In the genomic region with DNA sequence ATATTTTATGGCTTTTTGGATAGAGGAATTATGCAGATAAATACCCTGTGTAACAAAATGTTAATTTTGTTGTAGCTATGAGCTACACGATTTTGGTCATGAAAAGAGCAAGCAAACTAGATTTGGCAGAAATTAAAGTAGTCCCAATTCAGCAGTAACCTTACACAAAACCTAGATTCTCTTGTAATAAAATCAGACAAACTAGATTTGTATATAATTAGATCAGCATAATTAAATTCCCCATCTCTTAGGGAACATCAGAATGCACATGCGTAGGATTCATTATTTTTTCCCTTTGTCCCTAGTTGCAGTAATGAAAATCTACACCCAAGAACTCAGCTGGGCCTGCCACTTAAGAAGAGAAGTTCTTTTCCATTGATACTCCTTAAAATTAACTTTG, we compare ENCODE assay signal across 30 cellular contexts.
"Had no signal": no experiment of that assay in that cellular context is flagged by ENCODE, and none has a peak within 500 bp of the region (broad histone marks: within the 10 kb centered on the region; RNA-seq: fewer than 3 reads in every experiment).

No MANE protein-coding gene starts in this region.

- H3K9me3 ChIP-seq: adrenal gland, body of pancreas, breast epithelium had no signal

- H3K4me1 ChIP-seq: adrenal gland, ascending aorta, body of pancreas, breast epithelium had no signal

- H3K4me3 ChIP-seq: adrenal gland, ascending aorta, body of pancreas, breast epithelium, cardiac muscle cell had no signal

- H3K27ac ChIP-seq: adrenal gland, ascending aorta, body of pancreas, brain microvascular endothelial cell, breast epithelium, cardiac muscle cell had no signal

- ATAC-seq: activated naive CD4-positive, alpha-beta T cell treated with anti-CD3 and anti-CD28 coated beads, Interleukin-2, amount 50 U/mL, for 72 hours; activated naive CD8-positive, alpha-beta T cell treated with anti-CD3 and anti-CD28 coated beads, Interleukin-2, amount 50 U/mL, for 24 hours; activated T-cell treated with anti-CD3 and anti-CD28 coated beads, Interleukin-2, amount 50 U/mL, for 4 hours; activated T-cell treated with anti-CD3 and anti-CD28 coated beads, Interleukin-2, amount 50 U/mL, for 72 hours; activated T-helper 17 cell treated with anti-CD3 and anti-CD28 coated beads, Interleukin-2, amount 50 U/mL, for 72 hours; body of pancreas had no signal

- H3K36me3 ChIP-seq: adrenal gland, ascending aorta, brain microvascular endothelial cell, breast epithelium, cardiac muscle cell had no signal

- H3K27me3 ChIP-seq: adrenal gland, ascending aorta, body of pancreas, brain microvascular endothelial cell, breast epithelium, cardiac muscle cell had no signal

- DNase-seq: activated effector memory CD4-positive, alpha-beta T cell treated with anti-CD3 and anti-CD28 coated beads, Interleukin-2, amount 50 U/mL, for 16 hours; activated effector memory CD4-positive, alpha-beta T cell treated with Interleukin-2 at 50 U/mL for 16 hours; activated gamma-delta T cell; activated gamma-delta T cell treated with Interleukin-2 at 50 U/mL for 16 hours; activated naive CD4-positive, alpha-beta T cell; activated naive CD4-positive, alpha-beta T cell treated with anti-CD3 and anti-CD28 coated beads for 36 hours; activated naive CD4-positive, alpha-beta T cell treated with anti-CD3 and anti-CD28 coated beads, Interleukin-2, amount 10 ng/mL, durations not matched to agents 7 days and 5 days; activated naive CD4-positive, alpha-beta T cell treated with anti-CD3 and anti-CD28 coated beads, Interleukin-2, amount 50 U/mL, for 16 hours; activated naive CD4-positive, alpha-beta T cell treated with Interleukin-2 at 50 U/mL for 16 hours; activated naive CD8-positive, alpha-beta T cell treated with anti-CD3 and anti-CD28 coated beads for 36 hours; activated naive CD8-positive, alpha-beta T cell treated with anti-CD3 and anti-CD28 coated beads, Interleukin-2, amount 10 ng/mL, durations not matched to agents 7 days and 5 days; activated naive CD8-positive, alpha-beta T cell treated with anti-CD3 and anti-CD28 coated beads, Interleukin-2, amount 50 U/mL, for 24 hours; activated T-cell treated with anti-CD3 and anti-CD28 coated beads, Interleukin-2, amount 50 U/mL, for 4 hours; activated T-cell treated with anti-CD3 and anti-CD28 coated beads, Interleukin-2, amount 50 U/mL, for 48 hours; activated T-cell treated with anti-CD3 and anti-CD28 coated beads, Interleukin-2, amount 50 U/mL, for 72 hours; adrenal gland; amniotic stem cell; amygdala; anterior cingulate cortex; aorta; body of pancreas; brain microvascular endothelial cell; caudate nucleus; central memory CD4-positive, alpha-beta T cell; cerebellar nuclear complex had no signal
